Comparison of ENCODE assay signal across 14 cellular contexts in genomic region chr14:102786758-102787157, GRCh38. TPM values are rescaled to one million over a fixed set of nuclear protein-coding genes. Genes with fewer than 3 reads are reported as not detected.
DNase-seq lines count a peak whose midpoint lies in the region; ATAC-seq, FAIRE-seq and TF ChIP-seq lines count a peak whose summit lies in the region.
"Had no signal": no experiment of that assay in that cellular context is flagged by ENCODE, and none has a peak within 500 bp of the region (broad histone marks: within the 10 kb centered on the region; RNA-seq: fewer than 3 reads in every experiment).

No MANE protein-coding gene starts in this region.

- no peaks in the 10 kb centered on the region for H3K27me3 Mint-ChIP-seq in activated CD8-positive, alpha-beta memory T cell treated with anti-CD3 and anti-CD28 coated beads, Interleukin-2, amount 10 ng/mL, durations not matched to agents 7 days and 5 days
- no peaks in the 10 kb centered on the region for H3K27me3 Mint-ChIP-seq in IgD-negative memory B cell
- H3K27me3 Mint-ChIP-seq: naive B cell had no signal

- H3K27ac ChIP-seq in brain microvascular endothelial cell: no peak overlapping the region
- H3K27ac ChIP-seq: upper lobe of left lung had no signal

- no peak overlapping the region for H3K4me3 ChIP-seq in brain microvascular endothelial cell (ENCODE audit: low read depth, low read length)
- H3K4me3 ChIP-seq: upper lobe of left lung had no signal

- H3K27ac Mint-ChIP-seq in activated CD8-positive, alpha-beta memory T cell treated with anti-CD3 and anti-CD28 coated beads, Interleukin-2, amount 10 ng/mL, durations not matched to agents 7 days and 5 days: peak overlapping the region; percentile 75
- H3K27ac Mint-ChIP-seq in IgD-negative memory B cell: peak overlapping the region; percentile 50 to 91 (median 80)

- peak; percentile 77 for ATAC-seq in activated CD8-positive, alpha-beta memory T cell treated with anti-CD3 and anti-CD28 coated beads, Interleukin-2, amount 10 ng/mL, durations not matched to agents 7 days and 5 days
- ATAC-seq: left colon had no signal

- no peaks in the 10 kb centered on the region for H3K27me3 ChIP-seq in brain microvascular endothelial cell (replicated peaks)
- H3K27me3 ChIP-seq: upper lobe of left lung had no signal

- DNase-seq in activated CD8-positive, alpha-beta memory T cell treated with anti-CD3 and anti-CD28 coated beads, Interleukin-2, amount 10 ng/mL, durations not matched to agents 7 days and 5 days: peak; percentile 51
- no peak for DNase-seq in activated CD8-positive, alpha-beta memory T cell treated with anti-CD3 and anti-CD28 coated beads, Interleukin-2, amount 50 U/mL, for 48 hours
- peak; percentile 32 for DNase-seq in brain microvascular endothelial cell
- DNase-seq in renal cortical epithelial cell (ENCODE audit: low read depth): peak; percentile 25
- DNase-seq in NCI-H1930 (lab: John Stamatoyannopoulos, UW): no peak
- DNase-seq in NCI-H524 (lab: John Stamatoyannopoulos, UW): no peak
- DNase-seq in urothelium cell line (ENCODE audit: low spot score): no peak
- DNase-seq: activated CD4-positive, CD25-positive, alpha-beta regulatory T cell treated with anti-CD3 and anti-CD28 coated beads, Interleukin-2, amount 50 U/mL, for 72 hours; DND-41; left colon; naive B cell; NCI-H187; upper lobe of left lung had no signal

- in situ Hi-C loops in brain microvascular endothelial cell (cut with HindIII; ENCODE audit: low pct_ligation_motif_present, low sequenced_read_pairs): no loop called here

- H3K4me1 Mint-ChIP-seq in activated CD8-positive, alpha-beta memory T cell treated with anti-CD3 and anti-CD28 coated beads, Interleukin-2, amount 10 ng/mL, durations not matched to agents 7 days and 5 days: peaks cover 73% of the 10 kb centered on the region
- H3K4me1 Mint-ChIP-seq in IgD-negative memory B cell: peaks cover 64 to 71% (median 66%) of the 10 kb centered on the region in 3 donors

- H3K36me3 ChIP-seq in brain microvascular endothelial cell (replicated peaks): no peaks in the 10 kb centered on the region
- H3K36me3 ChIP-seq: upper lobe of left lung had no signal

- FAIRE-seq in urothelium cell line (lab: Jason Lieb, UNC): no peak

- no peak for TF ChIP-seq CTCF in brain microvascular endothelial cell (IDR thresholded peaks at IDR 0.05; ENCODE audit: low read depth, low read length, missing control alignments)

- CTCF ChIA-PET in activated CD8-positive, alpha-beta memory T cell treated with anti-CD3 and anti-CD28 coated beads, Interleukin-2, amount 10 ng/mL, durations not matched to agents 7 days and 5 days (lab: Charles Lee): no interaction called here

- peaks cover 3% of the 10 kb centered on the region for H3K9me3 Mint-ChIP-seq in activated CD8-positive, alpha-beta memory T cell treated with anti-CD3 and anti-CD28 coated beads, Interleukin-2, amount 10 ng/mL, durations not matched to agents 7 days and 5 days (ENCODE audit: low read depth)
- peaks cover 0 to 2% (median 0%) of the 10 kb centered on the region in 3 donors for H3K9me3 Mint-ChIP-seq in IgD-negative memory B cell

- no peak overlapping the region for H3K4me3 Mint-ChIP-seq in activated CD8-positive, alpha-beta memory T cell treated with anti-CD3 and anti-CD28 coated beads, Interleukin-2, amount 10 ng/mL, durations not matched to agents 7 days and 5 days
- peak overlapping the region; percentile 1 to 81 (median 64) for H3K4me3 Mint-ChIP-seq in IgD-negative memory B cell

- H3K36me3 Mint-ChIP-seq in activated CD8-positive, alpha-beta memory T cell treated with anti-CD3 and anti-CD28 coated beads, Interleukin-2, amount 10 ng/mL, durations not matched to agents 7 days and 5 days: peaks cover 29% of the 10 kb centered on the region
- peaks cover 11% of the 10 kb centered on the region for H3K36me3 Mint-ChIP-seq in IgD-negative memory B cell

RNA-seq across cellular contexts. Expression of gene TRAF3, which starts 9.5 kb away (rescaled TPM):
- 10 to 100 TPM; 49.5 to 78.1 TPM for total RNA-seq in activated CD8-positive, alpha-beta memory T cell treated with anti-CD3 and anti-CD28 coated beads, Interleukin-2, amount 10 ng/mL, durations not matched to agents 7 days and 5 days
- 35.3 TPM for polyA plus RNA-seq in IgD-negative memory B cell
- total RNA-seq in renal cortical epithelial cell: 40.1 and 59.5 TPM in 2 replicates

Comparison
In these comparisons a context has a peak if more than half of its experiments do, and no peak if none do; other contexts are left out.
1. DNase-seq: peak in activated CD8-positive, alpha-beta memory T cell treated with anti-CD3 and anti-CD28 coated beads, Interleukin-2, amount 10 ng/mL, durations not matched to agents 7 days and 5 days (single experiment), brain microvascular endothelial cell (single experiment) and renal cortical epithelial cell (single experiment); none in activated CD8-positive, alpha-beta memory T cell treated with anti-CD3 and anti-CD28 coated beads, Interleukin-2, amount 50 U/mL, for 48 hours (single experiment), NCI-H1930 (0 of 2), NCI-H524 (0 of 2) and urothelium cell line (single experiment).